Comparison of ENCODE assay signal across 1 cellular context in the genomic region with DNA sequence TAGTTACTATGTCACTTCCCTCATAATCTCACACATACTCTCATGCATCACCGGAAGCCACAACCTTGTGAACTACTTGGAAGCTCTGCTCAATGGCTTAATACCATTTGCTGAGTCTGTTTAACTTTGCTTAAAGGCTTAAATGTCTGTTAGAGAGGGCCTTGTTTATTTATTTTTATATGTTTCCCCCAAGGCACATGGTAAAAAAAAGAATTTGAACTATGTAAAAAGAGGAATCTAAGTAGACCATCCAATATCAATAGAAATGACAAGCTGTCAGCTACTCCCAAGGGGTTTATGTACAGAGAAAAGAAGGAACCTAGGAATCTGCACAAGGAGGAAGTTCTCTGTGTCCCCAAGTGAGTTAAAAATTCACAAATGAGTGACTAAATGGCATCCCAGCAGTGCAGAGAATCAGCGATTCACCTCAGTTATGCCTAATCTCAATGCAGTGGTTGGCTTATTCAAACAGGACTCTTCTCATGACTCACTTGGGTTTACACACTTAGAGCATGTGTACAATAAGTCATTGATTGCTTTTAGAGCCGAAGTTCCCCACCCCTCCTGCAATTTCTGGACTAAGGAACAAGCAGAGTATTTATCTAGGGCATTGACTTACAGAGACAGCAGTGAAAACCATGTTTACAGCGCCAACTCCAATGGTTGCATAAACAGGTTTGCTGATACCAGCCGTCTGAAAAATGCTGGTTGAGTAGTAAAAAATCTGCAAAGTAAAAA.
TF ChIP-seq lines count a peak whose summit lies in the region.

No MANE protein-coding gene starts in this region.

TF ChIP-seq in HepG2, 621 proteins besides CTCF, POLR2A, EP300 and RAD21 (continued from another document and continues in another):
- TF ChIP-seq, protein P1, sequence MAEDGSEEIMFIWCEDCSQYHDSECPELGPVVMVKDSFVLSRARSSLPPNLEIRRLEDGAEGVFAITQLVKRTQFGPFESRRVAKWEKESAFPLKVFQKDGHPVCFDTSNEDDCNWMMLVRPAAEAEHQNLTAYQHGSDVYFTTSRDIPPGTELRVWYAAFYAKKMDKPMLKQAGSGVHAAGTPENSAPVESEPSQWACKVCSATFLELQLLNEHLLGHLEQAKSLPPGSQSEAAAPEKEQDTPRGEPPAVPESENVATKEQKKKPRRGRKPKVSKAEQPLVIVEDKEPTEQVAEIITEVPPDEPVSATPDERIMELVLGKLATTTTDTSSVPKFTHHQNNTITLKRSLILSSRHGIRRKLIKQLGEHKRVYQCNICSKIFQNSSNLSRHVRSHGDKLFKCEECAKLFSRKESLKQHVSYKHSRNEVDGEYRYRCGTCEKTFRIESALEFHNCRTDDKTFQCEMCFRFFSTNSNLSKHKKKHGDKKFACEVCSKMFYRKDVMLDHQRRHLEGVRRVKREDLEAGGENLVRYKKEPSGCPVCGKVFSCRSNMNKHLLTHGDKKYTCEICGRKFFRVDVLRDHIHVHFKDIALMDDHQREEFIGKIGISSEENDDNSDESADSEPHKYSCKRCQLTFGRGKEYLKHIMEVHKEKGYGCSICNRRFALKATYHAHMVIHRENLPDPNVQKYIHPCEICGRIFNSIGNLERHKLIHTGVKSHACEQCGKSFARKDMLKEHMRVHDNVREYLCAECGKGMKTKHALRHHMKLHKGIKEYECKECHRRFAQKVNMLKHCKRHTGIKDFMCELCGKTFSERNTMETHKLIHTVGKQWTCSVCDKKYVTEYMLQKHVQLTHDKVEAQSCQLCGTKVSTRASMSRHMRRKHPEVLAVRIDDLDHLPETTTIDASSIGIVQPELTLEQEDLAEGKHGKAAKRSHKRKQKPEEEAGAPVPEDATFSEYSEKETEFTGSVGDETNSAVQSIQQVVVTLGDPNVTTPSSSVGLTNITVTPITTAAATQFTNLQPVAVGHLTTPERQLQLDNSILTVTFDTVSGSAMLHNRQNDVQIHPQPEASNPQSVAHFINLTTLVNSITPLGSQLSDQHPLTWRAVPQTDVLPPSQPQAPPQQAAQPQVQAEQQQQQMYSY (CRISPR knock-in tag; IDR thresholded peaks at IDR 0.05), result no peak
- TF ChIP-seq HDAC2 (CRISPR knock-in tag; IDR thresholded peaks at IDR 0.05) (peak; percentile 98), SOX6 (IDR thresholded peaks at IDR 0.05) (no peak), SOX6 (CRISPR knock-in tag; IDR thresholded peaks at IDR 0.05) (peak; percentile 98), ATF5 (CRISPR knock-in tag; IDR thresholded peaks at IDR 0.05; ENCODE audit: low read depth) (no peak), ZBTB7A (CRISPR knock-in tag; IDR thresholded peaks at IDR 0.05) (no peak; the same call in 1 of the 2 replicates), NR2F2 (IDR thresholded peaks at IDR 0.05; ENCODE audit: borderline replicate concordance, low read depth) (peak; percentile 92), KAT8 (CRISPR knock-in tag; IDR thresholded peaks at IDR 0.05) (peak; percentile 76), ZNF530 (CRISPR knock-in tag; IDR thresholded peaks at IDR 0.05; ENCODE audit: low read depth) (no peak), JARID2 (CRISPR knock-in tag; IDR thresholded peaks at IDR 0.05; ENCODE audit: insufficient replicate concordance) (peak; percentile 64), SMARCE1 (IDR thresholded peaks at IDR 0.05; ENCODE audit: borderline replicate concordance) (no peak), ZNF232 (CRISPR knock-in tag; IDR thresholded peaks at IDR 0.05; ENCODE audit: borderline replicate concordance) (peak; percentile 70; the same call in 1 of the 2 replicates), ZNF143 (CRISPR knock-in tag; IDR thresholded peaks at IDR 0.05) (no peak), CEBPG (CRISPR knock-in tag; IDR thresholded peaks at IDR 0.05) (peak; percentile 86), ZNF121 (CRISPR knock-in tag; IDR thresholded peaks at IDR 0.05) (peak; percentile 48; the same call in 1 of the 2 replicates), ZNF772 (CRISPR knock-in tag; IDR thresholded peaks at IDR 0.05) (no peak), SP4 (CRISPR knock-in tag; IDR thresholded peaks at IDR 0.05) (no peak), ZNF501 (CRISPR knock-in tag; IDR thresholded peaks at IDR 0.05) (no peak), SP1 (IDR thresholded peaks at IDR 0.05) (no peak), SP1 (CRISPR knock-in tag; IDR thresholded peaks at IDR 0.05) (no peak), ZNF720 (CRISPR knock-in tag; IDR thresholded peaks at IDR 0.05) (0 out of 2 replicates have a peak, but pooled peaks have one; percentile 68), ZNF619 (CRISPR knock-in tag; IDR thresholded peaks at IDR 0.05) (no peak), REL (CRISPR knock-in tag; conservative IDR thresholded peaks at IDR 0.05) (no peak), ZNF558 (CRISPR knock-in tag; IDR thresholded peaks at IDR 0.05; ENCODE audit: borderline replicate concordance) (no peak), HNRNPL (IDR thresholded peaks at IDR 0.05; ENCODE audit: low read depth, low read length) (no peak), EEA1 (CRISPR knock-in tag; IDR thresholded peaks at IDR 0.05; ENCODE audit: borderline replicate concordance) (no peak), ZNF136 (CRISPR knock-in tag; IDR thresholded peaks at IDR 0.05; ENCODE audit: low read depth) (no peak), ZFP36 (IDR thresholded peaks at IDR 0.05; ENCODE audit: borderline replicate concordance, low read depth, low read length, partially characterized antibody) (peak; percentile 62), FOXO1 (CRISPR knock-in tag; IDR thresholded peaks at IDR 0.05) (peak; percentile 99), NONO (IDR thresholded peaks at IDR 0.05) (no peak), NONO (CRISPR knock-in tag; conservative IDR thresholded peaks at IDR 0.05) (peak; percentile 81), KDM3A (CRISPR knock-in tag; IDR thresholded peaks at IDR 0.05; ENCODE audit: low read depth) (peak; percentile 89), ZNF550 (CRISPR knock-in tag; IDR thresholded peaks at IDR 0.05; ENCODE audit: borderline replicate concordance) (no peak), TP53 (CRISPR knock-in tag; conservative IDR thresholded peaks at IDR 0.05) (no peak), REPIN1 (CRISPR knock-in tag; IDR thresholded peaks at IDR 0.05; ENCODE audit: borderline replicate concordance, low read depth) (peak; percentile 84; the same call in 1 of the 2 replicates), ZNF839 (CRISPR knock-in tag; IDR thresholded peaks at IDR 0.05; ENCODE audit: borderline replicate concordance) (no peak), PHF21A (CRISPR knock-in tag; IDR thresholded peaks at IDR 0.05) (peak; percentile 89), RBM22 (optimal IDR thresholded peaks at IDR 0.05; ENCODE audit: low read length) (no peak), CAMTA2 (CRISPR knock-in tag; IDR thresholded peaks at IDR 0.05; ENCODE audit: borderline replicate concordance) (no peak), MAF1 (CRISPR knock-in tag; IDR thresholded peaks at IDR 0.05; ENCODE audit: borderline replicate concordance) (no peak), DMAP1 (CRISPR knock-in tag; IDR thresholded peaks at IDR 0.05) (peak; percentile 52; the same call in 1 of the 2 replicates), ZBTB7B (CRISPR knock-in tag; IDR thresholded peaks at IDR 0.05) (peak; percentile 87), SOX13 (IDR thresholded peaks at IDR 0.05) (peak; percentile 92), SOX13 (CRISPR knock-in tag; conservative IDR thresholded peaks at IDR 0.05 in 1 of 2, IDR thresholded peaks at IDR 0.05 in 1 of 2) (peak in 1 of 2 experiments; percentile 96; a peak in 2 of 4 replicates), ZNF207 (IDR thresholded peaks at IDR 0.05; ENCODE audit: borderline replicate concordance) (no peak), ZNF12 (CRISPR knock-in tag; IDR thresholded peaks at IDR 0.05) (no peak), ZNF879 (CRISPR knock-in tag; IDR thresholded peaks at IDR 0.05) (no peak), TSC22D2 (CRISPR knock-in tag; IDR thresholded peaks at IDR 0.05; ENCODE audit: borderline replicate concordance) (0 out of 2 replicates have a peak, but pooled peaks have one; percentile 40), ZNF30 (CRISPR knock-in tag; IDR thresholded peaks at IDR 0.05) (no peak), TAF1 (CRISPR knock-in tag; IDR thresholded peaks at IDR 0.05) (peak; percentile 30; the same call in 1 of the 2 replicates), ATF7-NPFF (CRISPR knock-in tag; IDR thresholded peaks at IDR 0.05; ENCODE audit: low read depth) (peak; percentile 65; the same call in 1 of the 2 replicates), GPN1 (CRISPR knock-in tag; IDR thresholded peaks at IDR 0.05; ENCODE audit: borderline replicate concordance) (no peak), ZNF7 (CRISPR knock-in tag; IDR thresholded peaks at IDR 0.05) (no peak), HDAC6 (IDR thresholded peaks at IDR 0.05; ENCODE audit: low read depth, low read length) (no peak), FOXJ3 (CRISPR knock-in tag; IDR thresholded peaks at IDR 0.05; ENCODE audit: borderline replicate concordance) (peak; percentile 98), ZBTB49 (CRISPR knock-in tag; IDR thresholded peaks at IDR 0.05; ENCODE audit: borderline replicate concordance) (0 out of 2 replicates have a peak, but pooled peaks have one; percentile 24), SNRNP70 (IDR thresholded peaks at IDR 0.05; ENCODE audit: low read depth, low read length) (no peak), PLRG1 (conservative IDR thresholded peaks at IDR 0.05) (no peak), ZNF224 (CRISPR knock-in tag; IDR thresholded peaks at IDR 0.05) (peak; percentile 63; the same call in 1 of the 2 replicates), IKZF1 (IDR thresholded peaks at IDR 0.05) (no peak)
- TF ChIP-seq, protein P2, sequence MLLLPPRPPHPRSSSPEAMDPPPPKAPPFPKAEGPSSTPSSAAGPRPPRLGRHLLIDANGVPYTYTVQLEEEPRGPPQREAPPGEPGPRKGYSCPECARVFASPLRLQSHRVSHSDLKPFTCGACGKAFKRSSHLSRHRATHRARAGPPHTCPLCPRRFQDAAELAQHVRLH (CRISPR knock-in tag; IDR thresholded peaks at IDR 0.05; ENCODE audit: borderline replicate concordance, low read depth), result peak; percentile 94
- TF ChIP-seq, protein P3, sequence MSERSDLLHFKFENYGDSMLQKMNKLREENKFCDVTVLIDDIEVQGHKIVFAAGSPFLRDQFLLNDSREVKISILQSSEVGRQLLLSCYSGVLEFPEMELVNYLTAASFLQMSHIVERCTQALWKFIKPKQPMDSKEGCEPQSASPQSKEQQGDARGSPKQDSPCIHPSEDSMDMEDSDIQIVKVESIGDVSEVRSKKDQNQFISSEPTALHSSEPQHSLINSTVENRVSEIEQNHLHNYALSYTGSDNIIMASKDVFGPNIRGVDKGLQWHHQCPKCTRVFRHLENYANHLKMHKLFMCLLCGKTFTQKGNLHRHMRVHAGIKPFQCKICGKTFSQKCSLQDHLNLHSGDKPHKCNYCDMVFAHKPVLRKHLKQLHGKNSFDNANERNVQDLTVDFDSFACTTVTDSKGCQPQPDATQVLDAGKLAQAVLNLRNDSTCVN (CRISPR knock-in tag; IDR thresholded peaks at IDR 0.05; ENCODE audit: borderline replicate concordance), result peak; percentile 98
- TF ChIP-seq, protein P4, sequence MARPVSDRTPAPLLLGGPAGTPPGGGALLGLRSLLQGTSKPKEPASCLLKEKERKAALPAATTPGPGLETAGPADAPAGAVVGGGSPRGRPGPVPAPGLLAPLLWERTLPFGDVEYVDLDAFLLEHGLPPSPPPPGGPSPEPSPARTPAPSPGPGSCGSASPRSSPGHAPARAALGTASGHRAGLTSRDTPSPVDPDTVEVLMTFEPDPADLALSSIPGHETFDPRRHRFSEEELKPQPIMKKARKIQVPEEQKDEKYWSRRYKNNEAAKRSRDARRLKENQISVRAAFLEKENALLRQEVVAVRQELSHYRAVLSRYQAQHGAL (CRISPR knock-in tag; IDR thresholded peaks at IDR 0.05; ENCODE audit: not compliant biosample characterization), result no peak
- TF ChIP-seq, protein P5, sequence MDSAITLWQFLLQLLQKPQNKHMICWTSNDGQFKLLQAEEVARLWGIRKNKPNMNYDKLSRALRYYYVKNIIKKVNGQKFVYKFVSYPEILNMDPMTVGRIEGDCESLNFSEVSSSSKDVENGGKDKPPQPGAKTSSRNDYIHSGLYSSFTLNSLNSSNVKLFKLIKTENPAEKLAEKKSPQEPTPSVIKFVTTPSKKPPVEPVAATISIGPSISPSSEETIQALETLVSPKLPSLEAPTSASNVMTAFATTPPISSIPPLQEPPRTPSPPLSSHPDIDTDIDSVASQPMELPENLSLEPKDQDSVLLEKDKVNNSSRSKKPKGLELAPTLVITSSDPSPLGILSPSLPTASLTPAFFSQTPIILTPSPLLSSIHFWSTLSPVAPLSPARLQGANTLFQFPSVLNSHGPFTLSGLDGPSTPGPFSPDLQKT (CRISPR knock-in tag; IDR thresholded peaks at IDR 0.05; ENCODE audit: borderline replicate concordance), result no peak
- TF ChIP-seq, protein P6, sequence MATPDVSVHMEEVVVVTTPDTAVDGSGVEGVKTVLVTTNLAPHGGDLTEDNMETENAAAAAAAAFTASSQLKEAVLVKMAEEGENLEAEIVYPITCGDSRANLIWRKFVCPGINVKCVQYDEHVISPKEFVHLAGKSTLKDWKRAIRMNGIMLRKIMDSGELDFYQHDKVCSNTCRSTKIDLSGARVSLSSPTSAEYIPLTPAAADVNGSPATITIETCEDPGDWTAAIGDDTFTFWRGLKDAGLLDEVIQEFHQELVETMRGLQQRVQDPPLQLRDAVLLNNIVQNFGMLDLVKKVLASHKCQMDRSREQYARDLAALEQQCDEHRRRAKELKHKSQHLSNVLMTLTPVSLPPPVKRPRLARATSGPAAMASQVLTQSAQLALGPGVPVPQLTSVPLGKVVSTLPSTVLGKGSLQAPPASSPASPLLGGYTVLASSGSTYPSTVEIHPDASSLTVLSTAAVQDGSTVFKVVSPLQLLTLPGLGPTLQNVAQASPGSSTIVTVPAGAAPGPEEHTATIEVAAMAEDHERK (CRISPR knock-in tag; IDR thresholded peaks at IDR 0.05; ENCODE audit: low read depth), result no peak
